Comparison of ENCODE assay signal across 15 cellular contexts in the genomic region with DNA sequence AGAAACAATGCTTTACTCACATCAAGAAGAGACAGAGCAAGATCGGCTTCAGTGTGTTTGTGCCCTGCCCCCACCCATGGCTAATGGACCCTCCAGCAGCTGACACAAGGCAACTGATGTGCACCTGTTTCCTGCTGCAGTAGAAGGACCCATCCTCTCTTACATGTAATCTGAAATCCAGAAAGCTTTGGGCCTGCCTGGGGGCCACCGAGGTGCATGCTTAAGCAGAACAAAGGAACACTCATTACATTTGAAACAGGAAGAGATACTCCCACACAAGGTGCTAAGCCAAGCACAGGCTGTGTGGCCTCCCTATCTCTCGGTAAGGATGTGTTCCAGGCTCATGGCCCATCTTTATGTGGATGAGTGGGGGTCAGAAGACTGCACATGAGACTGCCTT.
DNase-seq lines count a peak whose midpoint lies in the region; ATAC-seq and TF ChIP-seq lines count a peak whose summit lies in the region.
"Had no signal": no experiment of that assay in that cellular context is flagged by ENCODE, and none has a peak within 500 bp of the region (broad histone marks: within the 10 kb centered on the region; RNA-seq: fewer than 3 reads in every experiment).

No MANE protein-coding gene starts in this region.

- CTCF ChIA-PET in WTC11 (lab: Charles Lee): no interaction called here

- no peak overlapping the region for H3K4me3 ChIP-seq in brain microvascular endothelial cell (ENCODE audit: low read depth, low read length)

- H3K27me3 ChIP-seq in brain microvascular endothelial cell (replicated peaks): no peaks in the 10 kb centered on the region

- TF ChIP-seq CTCF in WTC11 (IDR thresholded peaks at IDR 0.05) (no peak), brain microvascular endothelial cell (IDR thresholded peaks at IDR 0.05; ENCODE audit: low read depth, low read length, missing control alignments) (no peak)

- H3K27me3 Mint-ChIP-seq in WTC11 (ENCODE audit: low read depth): no peaks in the 10 kb centered on the region
- H3K27me3 Mint-ChIP-seq: stimulated activated naive CD8-positive, alpha-beta T cell treated with anti-CD3 and anti-CD28 coated beads, Interleukin-15, amount 100 ng/mL, for 72 hours had no signal

- POLR2A ChIA-PET in WTC11 (lab: Charles Lee): no interaction called here

- intact Hi-C loops in head of caudate nucleus (cut with DNase I): no loop called here

- no peaks in the 10 kb centered on the region for H3K9me3 Mint-ChIP-seq in WTC11

- no peak overlapping the region for H3K27ac Mint-ChIP-seq in WTC11
- H3K27ac Mint-ChIP-seq: stimulated activated naive CD8-positive, alpha-beta T cell treated with anti-CD3 and anti-CD28 coated beads, Interleukin-15, amount 100 ng/mL, for 72 hours had no signal

- H3K4me1 Mint-ChIP-seq in WTC11: peaks cover 9% of the 10 kb centered on the region
- H3K4me1 Mint-ChIP-seq: stimulated activated naive CD8-positive, alpha-beta T cell treated with anti-CD3 and anti-CD28 coated beads, Interleukin-15, amount 100 ng/mL, for 72 hours had no signal

- in situ Hi-C loops in brain microvascular endothelial cell (cut with HindIII; ENCODE audit: low pct_ligation_motif_present, low sequenced_read_pairs): no loop called here

- ATAC-seq in GM18511 (IDR thresholded peaks at IDR 0.05; ENCODE audit: unreplicated experiment): peak; percentile 86
- peak; percentile 67 for ATAC-seq in GM21717 (IDR thresholded peaks at IDR 0.05; ENCODE audit: unreplicated experiment)
- peak; percentile 82 for ATAC-seq in HG03378 (IDR thresholded peaks at IDR 0.05; ENCODE audit: unreplicated experiment)
- peak; percentile 86 for ATAC-seq in WTC11
- ATAC-seq: stimulated activated naive CD8-positive, alpha-beta T cell treated with anti-CD3 and anti-CD28 coated beads, Interleukin-15, amount 100 ng/mL, for 72 hours had no signal

- H3K27ac ChIP-seq in brain microvascular endothelial cell: no peak overlapping the region

- DNase-seq in WTC11 (ENCODE audit: low spot score): no peak
- no peak for DNase-seq in head of caudate nucleus
- no peak for DNase-seq in occipital lobe (lab: John Stamatoyannopoulos, UW)
- DNase-seq in NCI-H345 (lab: John Stamatoyannopoulos, UW): no peak
- no peak for DNase-seq in brain microvascular endothelial cell
- DNase-seq: activated gamma-delta T cell treated with Interleukin-2 at 50 U/mL for 16 hours; DMS79 treated with DMSO at 0.1 percent for 48 hours; effector CD4-positive, alpha-beta T cell; NCI-H1092 treated with DMSO at 0.1 percent for 48 hours; NCI-H510A treated with DMSO at 0.1 percent for 48 hours; Right ventricle myocardium superior; stimulated activated naive CD8-positive, alpha-beta T cell treated with anti-CD3 and anti-CD28 coated beads, Interleukin-15, amount 100 ng/mL, for 72 hours had no signal

- H3K36me3 Mint-ChIP-seq in WTC11: no peaks in the 10 kb centered on the region

- H3K4me3 Mint-ChIP-seq in WTC11: no peak overlapping the region
- H3K4me3 Mint-ChIP-seq: stimulated activated naive CD8-positive, alpha-beta T cell treated with anti-CD3 and anti-CD28 coated beads, Interleukin-15, amount 100 ng/mL, for 72 hours had no signal

- H3K36me3 ChIP-seq in brain microvascular endothelial cell (replicated peaks): no peaks in the 10 kb centered on the region

TF ChIP-seq in WTC11, 78 proteins besides CTCF, POLR2A, EP300 and RAD21:
- no peak for TF ChIP-seq ZNF671 (CRISPR knock-in tag; IDR thresholded peaks at IDR 0.05)
- TF ChIP-seq ZBTB21 (CRISPR knock-in tag; IDR thresholded peaks at IDR 0.05; ENCODE audit: borderline replicate concordance): no peak
- TF ChIP-seq ERG (CRISPR knock-in tag; IDR thresholded peaks at IDR 0.05): no peak
- no peak for TF ChIP-seq ZNF512 (CRISPR knock-in tag; IDR thresholded peaks at IDR 0.05; ENCODE audit: borderline replicate concordance)
- TF ChIP-seq ZSCAN18 (CRISPR knock-in tag; IDR thresholded peaks at IDR 0.05): no peak
- no peak for TF ChIP-seq GTF2I (CRISPR knock-in tag; conservative IDR thresholded peaks at IDR 0.05)
- no peak for TF ChIP-seq ESRRA (CRISPR knock-in tag; IDR thresholded peaks at IDR 0.05; ENCODE audit: borderline replicate concordance)
- no peak for TF ChIP-seq RELA (CRISPR knock-in tag; IDR thresholded peaks at IDR 0.05; ENCODE audit: borderline replicate concordance)
- no peak for TF ChIP-seq FOXP1 (CRISPR knock-in tag; IDR thresholded peaks at IDR 0.05; ENCODE audit: borderline replicate concordance)
TF ChIP-seq in WTC11: peak in this region for 0.
